In the genomic region with DNA sequence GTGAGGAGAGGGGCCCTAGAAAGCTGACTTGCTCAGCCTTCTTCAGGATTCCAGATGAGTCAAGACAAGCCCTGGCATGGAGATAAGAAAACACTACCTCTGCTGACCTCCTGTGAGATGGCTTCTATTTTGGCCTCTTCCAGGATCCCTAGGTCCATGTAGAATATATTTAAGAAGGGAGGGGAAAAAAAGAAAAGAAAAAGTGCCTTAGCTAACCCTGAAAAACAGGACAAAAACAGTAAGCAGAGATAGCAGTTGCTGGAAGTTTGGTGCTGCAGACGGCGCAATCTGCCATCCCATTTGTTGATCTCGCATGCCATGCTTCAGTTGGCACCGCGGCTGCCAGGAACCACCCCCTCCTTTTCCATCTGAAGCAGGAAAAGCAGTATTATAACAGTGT, we compare ENCODE assay signal across 10 cellular contexts.
A peak's percentile ranks its signal among the peaks of the same experiment; 100 is the strongest.
DNase-seq lines count a peak whose midpoint lies in the region; ATAC-seq and TF ChIP-seq lines count a peak whose summit lies in the region.
"Had no signal": no experiment of that assay in that cellular context is flagged by ENCODE, and none has a peak within 500 bp of the region (broad histone marks: within the 10 kb centered on the region; RNA-seq: fewer than 3 reads in every experiment).

No MANE protein-coding gene starts in this region.

- H3K36me3 Mint-ChIP-seq in natural killer cell treated with Interleukin-12 subunit alpha and Interleukin-12 subunit beta and Interleukin-15 and Interleukin-18, amount 100 ng/mL, for 72 hours, result no peaks in the 10 kb centered on the region
- H3K36me3 Mint-ChIP-seq: CD4-positive, CD25-positive, alpha-beta regulatory T cell had no signal

- H3K4me3 ChIP-seq in BLaER1 treated with 17β-estradiol and CSF1 and Interleukin-3, amounts not matched to agents 10 nM and 100 nM, result peak overlapping the region in 9 of 10 experiments; percentile 14 to 64 (median 39); a peak in 15 of 20 replicates
- H3K4me3 ChIP-seq in SJCRH30 (no peak overlapping the region), prostate gland (no peak overlapping the region)

- no peaks in the 10 kb centered on the region for H4K20me1 ChIP-seq in BLaER1 treated with 17β-estradiol and CSF1 and Interleukin-3, amounts not matched to agents 10 nM and 100 nM

- H3K27ac ChIP-seq in BLaER1 treated with 17β-estradiol and CSF1 and Interleukin-3, amounts not matched to agents 10 nM and 100 nM, result peak overlapping the region; percentile 67 to 97 (median 94)
- H3K27ac ChIP-seq in SJCRH30, result peak overlapping the region; percentile 14; the same call in 1 of the 2 replicates
- peak overlapping the region; percentile 73 to 75 for H3K27ac ChIP-seq in prostate gland

- no peak overlapping the region for H3K27ac Mint-ChIP-seq in natural killer cell treated with Interleukin-12 subunit alpha and Interleukin-12 subunit beta and Interleukin-15 and Interleukin-18, amount 100 ng/mL, for 72 hours

- peaks cover 9 to 27% of the 10 kb centered on the region in 2 donors for H3K4me1 Mint-ChIP-seq in natural killer cell treated with Interleukin-12 subunit alpha and Interleukin-12 subunit beta and Interleukin-15 and Interleukin-18, amount 100 ng/mL, for 72 hours (ENCODE audit: low read depth in 2 of 2)

- DNase-seq in SJCRH30 (no peak), head of caudate nucleus (peak in 41 of 42 donors; percentile 25 to 78 (median 60)), prostate gland (ENCODE audit: low spot score) (peak; percentile 65), midbrain (lab: John Stamatoyannopoulos, UW) (no peak)
- no peak for DNase-seq in natural killer cell treated with Interleukin-12 subunit alpha and Interleukin-12 subunit beta and Interleukin-15 and Interleukin-18, amount 100 ng/mL, for 72 hours (ENCODE audit: low spot score)
- no peak for DNase-seq in activated CD4-positive, CD25-positive, alpha-beta regulatory T cell treated with anti-CD3 and anti-CD28 coated beads, Interleukin-2, amount 50 U/mL, for 72 hours
- no peak for DNase-seq in stimulated activated CD4-positive, alpha-beta T cell treated with anti-CD3 and anti-CD28 coated beads, Interleukin-4, amount 100 ng/mL, for 24 hours
- DNase-seq: activated CD8-positive, alpha-beta memory T cell treated with anti-CD3 and anti-CD28 coated beads for 24 hours; CD4-positive, CD25-positive, alpha-beta regulatory T cell had no signal

- H3K4me3 Mint-ChIP-seq in natural killer cell treated with Interleukin-12 subunit alpha and Interleukin-12 subunit beta and Interleukin-15 and Interleukin-18, amount 100 ng/mL, for 72 hours, result no peak overlapping the region
- H3K4me3 Mint-ChIP-seq: CD4-positive, CD25-positive, alpha-beta regulatory T cell had no signal

- H3K27me3 Mint-ChIP-seq in natural killer cell treated with Interleukin-12 subunit alpha and Interleukin-12 subunit beta and Interleukin-15 and Interleukin-18, amount 100 ng/mL, for 72 hours, result no peaks in the 10 kb centered on the region
- H3K27me3 Mint-ChIP-seq: CD4-positive, CD25-positive, alpha-beta regulatory T cell had no signal

- peak overlapping the region; percentile 63 to 89 (median 81) for H3K9ac ChIP-seq in BLaER1 treated with 17β-estradiol and CSF1 and Interleukin-3, amounts not matched to agents 10 nM and 100 nM

- peaks cover 62 to 87% (median 68%) of the 10 kb centered on the region in 10 experiments for H3K4me1 ChIP-seq in BLaER1 treated with 17β-estradiol and CSF1 and Interleukin-3, amounts not matched to agents 10 nM and 100 nM
- H3K4me1 ChIP-seq in SJCRH30 (peaks cover 31% of the 10 kb centered on the region), prostate gland (replicated peaks) (peaks cover 10% of the 10 kb centered on the region)

- no peaks in the 10 kb centered on the region; a peak in 1 of 22 replicates for H3K9me3 ChIP-seq in BLaER1 treated with 17β-estradiol and CSF1 and Interleukin-3, amounts not matched to agents 10 nM and 100 nM (replicated peaks in 1 of 11)
- H3K9me3 ChIP-seq in SJCRH30 (replicated peaks) (no peaks in the 10 kb centered on the region), prostate gland (no peaks in the 10 kb centered on the region)

- H3K9me3 Mint-ChIP-seq in natural killer cell treated with Interleukin-12 subunit alpha and Interleukin-12 subunit beta and Interleukin-15 and Interleukin-18, amount 100 ng/mL, for 72 hours, result no peaks in the 10 kb centered on the region
- H3K9me3 Mint-ChIP-seq: CD4-positive, CD25-positive, alpha-beta regulatory T cell had no signal

- ATAC-seq in natural killer cell treated with Interleukin-12 subunit alpha and Interleukin-12 subunit beta and Interleukin-15 and Interleukin-18, amount 100 ng/mL, for 72 hours, result no peak

- no peaks in the 10 kb centered on the region for H3K36me3 ChIP-seq in BLaER1 treated with 17β-estradiol and CSF1 and Interleukin-3, amounts not matched to agents 10 nM and 100 nM
- no peaks in the 10 kb centered on the region for H3K36me3 ChIP-seq in SJCRH30
- no peaks in the 10 kb centered on the region for H3K36me3 ChIP-seq in prostate gland

- no peak for TF ChIP-seq CTCF in prostate gland (IDR thresholded peaks at IDR 0.05)

- intact Hi-C loops in head of caudate nucleus (cut with DNase I) (no loop called here), prostate gland (cut with DNase I) (loop anchor here (5.0 kb wide), 1 partner anchor 59 kb away; no protein-coding TSS in a partner anchor)

- peak overlapping the region; percentile 69 to 97 (median 89) for H3K4me2 ChIP-seq in BLaER1 treated with 17β-estradiol and CSF1 and Interleukin-3, amounts not matched to agents 10 nM and 100 nM

- no peaks in the 10 kb centered on the region for H3K27me3 ChIP-seq in BLaER1 treated with 17β-estradiol and CSF1 and Interleukin-3, amounts not matched to agents 10 nM and 100 nM
- no peaks in the 10 kb centered on the region for H3K27me3 ChIP-seq in SJCRH30
- no peaks in the 10 kb centered on the region for H3K27me3 ChIP-seq in prostate gland (replicated peaks; ENCODE audit: insufficient read depth)

- 31% methylated on average over 5 of the region's 5 CpGs for WGBS in prostate gland

- no peak for TF ChIP-seq POLR2A in prostate gland (IDR thresholded peaks at IDR 0.05)

Comparison
In these comparisons a context has a peak if more than half of its experiments do, and no peak if none do; other contexts are left out.
1. H3K27ac ChIP-seq: peak in every context shown above with its lines; median percentile 94 in BLaER1 treated with 17β-estradiol and CSF1 and Interleukin-3, amounts not matched to agents 10 nM and 100 nM; 74 in prostate gland; 14 in SJCRH30.
2. H3K4me3 ChIP-seq: peak in BLaER1 treated with 17β-estradiol and CSF1 and Interleukin-3, amounts not matched to agents 10 nM and 100 nM (9 of 10); none in SJCRH30 (single experiment) and prostate gland (0 of 2).
3. DNase-seq: peak in head of caudate nucleus (41 of 42) and prostate gland (single experiment); none in SJCRH30 (0 of 2), midbrain (single experiment), natural killer cell treated with Interleukin-12 subunit alpha and Interleukin-12 subunit beta and Interleukin-15 and Interleukin-18, amount 100 ng/mL, for 72 hours (single experiment), activated CD4-positive, CD25-positive, alpha-beta regulatory T cell treated with anti-CD3 and anti-CD28 coated beads, Interleukin-2, amount 50 U/mL, for 72 hours (single experiment) and stimulated activated CD4-positive, alpha-beta T cell treated with anti-CD3 and anti-CD28 coated beads, Interleukin-4, amount 100 ng/mL, for 24 hours (single experiment).